9 cellular contexts compared by ENCODE assay signal in the genomic region with DNA sequence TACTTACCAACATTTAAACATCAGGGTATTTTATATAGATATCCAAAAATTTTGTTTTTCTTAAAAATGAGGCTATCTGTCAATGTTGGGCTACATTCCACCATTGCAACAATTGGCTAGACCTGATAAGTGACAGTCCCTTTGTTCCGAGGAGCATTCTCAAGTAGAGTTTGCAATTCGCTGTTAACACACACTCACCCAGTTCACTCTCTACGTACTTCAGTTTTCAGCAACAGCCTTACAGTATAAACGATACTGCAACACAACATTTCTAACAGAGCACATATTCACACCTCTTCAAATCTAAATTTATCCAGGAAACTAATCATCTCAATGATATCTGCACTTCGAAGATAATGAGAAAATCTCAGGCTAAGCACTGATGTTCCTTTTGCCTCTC.
"Had no signal": no experiment of that assay in that cellular context is flagged by ENCODE, and none has a peak within 500 bp of the region (broad histone marks: within the 10 kb centered on the region; RNA-seq: fewer than 3 reads in every experiment).

No MANE protein-coding gene starts in this region.

- H3K36me3 Mint-ChIP-seq: IgD-negative memory B cell had no signal

- ATAC-seq: HCT116, HepG2 had no signal

- H3K4me1 Mint-ChIP-seq: IgD-negative memory B cell had no signal

- H3K36me3 ChIP-seq: HAP-1 had no signal

- H3K27me3 Mint-ChIP-seq: IgD-negative memory B cell had no signal

- FAIRE-seq: HepG2 had no signal

- H2AFZ ChIP-seq: GM23248 had no signal

- H3K27ac Mint-ChIP-seq: HFFc6, IgD-negative memory B cell had no signal

- H3K27ac ChIP-seq: GM23248, HL-60 had no signal

- H3K4me3 ChIP-seq: GM23248, HAP-1 had no signal

- H3K9me3 Mint-ChIP-seq: HFFc6, IgD-negative memory B cell had no signal

- H3K9me3 ChIP-seq: HAP-1 had no signal

- H3K9ac ChIP-seq: GM23248 had no signal

- DNase-seq: GM23248, H7, HFFc6, KBM-7 had no signal

- H3K4me3 Mint-ChIP-seq: HFFc6, IgD-negative memory B cell had no signal
